14 cellular contexts compared by ENCODE assay signal in the genomic region with DNA sequence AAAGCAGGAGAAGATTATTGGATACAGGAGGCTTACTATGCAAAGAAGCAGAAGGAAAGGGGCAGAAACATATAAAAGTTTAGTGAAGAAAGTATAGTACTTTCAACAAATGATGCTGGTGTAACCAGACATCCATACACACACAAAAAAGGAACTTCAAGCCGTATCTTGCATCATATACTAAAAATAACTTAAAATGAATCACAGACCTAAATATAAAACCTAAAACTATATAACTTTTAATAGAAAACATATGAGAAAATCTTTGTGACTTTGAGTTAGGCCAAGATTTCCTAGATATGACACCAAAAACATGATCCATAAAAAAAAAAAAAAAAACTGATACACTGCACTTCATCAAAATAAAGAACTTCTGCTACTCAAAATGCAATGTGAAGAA.
DNase-seq lines count a peak whose midpoint lies in the region; ATAC-seq and TF ChIP-seq lines count a peak whose summit lies in the region.
"Had no signal": no experiment of that assay in that cellular context is flagged by ENCODE, and none has a peak within 500 bp of the region (broad histone marks: within the 10 kb centered on the region; RNA-seq: fewer than 3 reads in every experiment).

No MANE protein-coding gene starts in this region.

- peak; percentile 54 for DNase-seq in AG10803 (ENCODE audit: low read depth)
- DNase-seq in HCEC 1CT, result peak; percentile 69
- DNase-seq in SKM-1 (lab: John Stamatoyannopoulos, UW; ENCODE audit: unreplicated experiment), result peak; percentile 5
- peak; percentile 85 for DNase-seq in fibroblast of peridontal ligament (ENCODE audit: extremely low read depth)
- no peak for DNase-seq in COLO829 (ENCODE audit: low spot score)
- DNase-seq in NCI-H524 (lab: John Stamatoyannopoulos, UW), result no peak
- no peak for DNase-seq in GOT3 (lab: John Stamatoyannopoulos, UW)
- DNase-seq: erythroblast; stimulated activated CD4-positive, alpha-beta T cell treated with anti-CD3 and anti-CD28 coated beads, Interleukin-2, amount 100 ng/mL, for 24 hours had no signal

- H3K4me3 ChIP-seq in AG10803 (ENCODE audit: low read length), result no peak overlapping the region
- H3K4me3 ChIP-seq: SK-N-MC had no signal

- no peak for TF ChIP-seq CTCF in AG10803 (conservative IDR thresholded peaks at IDR 0.05; ENCODE audit: low read length)

- no peak for ATAC-seq in GM21717 (IDR thresholded peaks at IDR 0.05; ENCODE audit: unreplicated experiment)
- ATAC-seq: activated CD4-positive, CD25-positive, alpha-beta regulatory T cell treated with anti-CD3 and anti-CD28 coated beads, Interleukin-2, amount 50 U/mL, for 24 hours; HepG2; stimulated activated memory B cell treated with anti-CD40 and anti-IgM and Interleukin-4, amounts not matched to agents 10 μg/mL and 1 μg/mL and 100 μg/mL, for 72 hours had no signal

Comparison
In these comparisons a context has a peak if more than half of its experiments do, and no peak if none do; other contexts are left out.
1. DNase-seq: peak in AG10803 (single experiment), HCEC 1CT (single experiment), SKM-1 (single experiment) and fibroblast of peridontal ligament (single experiment); none in COLO829 (single experiment), NCI-H524 (0 of 2) and GOT3 (single experiment).